8 cellular contexts compared by ENCODE assay signal in the genomic region with DNA sequence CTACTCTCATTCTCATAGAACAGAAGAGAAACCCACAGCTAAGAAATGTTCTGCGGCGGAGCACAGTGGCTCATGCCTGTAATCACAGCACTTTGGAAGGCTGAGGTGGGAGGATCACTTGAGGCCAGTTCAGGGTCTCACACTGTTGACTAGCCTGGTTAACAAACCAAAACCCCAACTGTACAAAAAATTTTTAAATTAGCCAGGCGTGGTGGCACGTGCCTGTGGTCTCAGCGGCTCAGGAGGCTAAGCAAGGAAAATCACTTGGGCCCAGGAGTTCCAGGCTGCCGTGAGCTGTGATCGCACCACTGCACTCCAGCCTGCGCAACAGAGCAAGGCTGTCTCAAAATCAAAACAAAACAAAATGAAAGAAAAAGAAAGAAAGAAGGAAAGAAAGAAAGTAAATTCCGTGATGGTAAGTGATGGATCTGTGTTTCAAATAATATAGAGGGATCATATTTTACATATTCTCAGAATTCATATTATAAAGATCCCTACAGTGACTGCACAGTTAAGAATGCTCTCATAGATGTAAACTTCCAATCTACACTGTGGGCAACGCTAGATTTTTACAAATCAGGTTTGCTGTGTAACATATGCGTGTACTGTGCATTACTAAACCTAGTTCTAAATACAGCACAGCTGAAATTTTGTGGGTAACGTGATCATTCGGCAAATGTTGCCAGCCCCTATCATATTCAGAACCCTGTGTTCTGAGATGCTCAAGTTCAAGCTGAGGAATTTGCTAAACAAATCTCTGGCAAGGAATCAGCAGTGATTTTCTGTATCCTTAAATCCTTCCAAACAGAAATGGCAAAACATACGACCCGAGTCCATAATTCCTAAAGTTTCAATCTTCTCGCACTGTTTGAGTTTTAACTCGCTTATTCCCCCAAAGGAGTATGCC. TPM values are rescaled to one million over a fixed set of nuclear protein-coding genes. Genes with fewer than 3 reads are reported as not detected.
DNase-seq lines count a peak whose midpoint lies in the region; ATAC-seq and TF ChIP-seq lines count a peak whose summit lies in the region.

No MANE protein-coding gene starts in this region.

- peak; percentile 27 for DNase-seq in EH (ENCODE audit: low read depth)
- DNase-seq in ascending aorta (ENCODE audit: low spot score in 2 of 2) = no peak
- no peak for DNase-seq in right lobe of liver
- no peak for DNase-seq in midbrain (lab: John Stamatoyannopoulos, UW)
- no peak for DNase-seq in dermis blood vessel endothelial cell
- DNase-seq in left colon = no peak
- no peak for DNase-seq in SHP77 treated with DMSO at 0.1 percent for 48 hours (lab: John Stamatoyannopoulos, UW)

- H3K27me3 ChIP-seq in ascending aorta (no peaks in the 10 kb centered on the region), right lobe of liver (no peaks in the 10 kb centered on the region)

- H3K9me3 ChIP-seq in ascending aorta (no peaks in the 10 kb centered on the region), right lobe of liver (no peaks in the 10 kb centered on the region)

- H3K4me3 ChIP-seq in ascending aorta = peak overlapping the region; percentile 84 to 100
- H3K4me3 ChIP-seq in right lobe of liver = peak overlapping the region; percentile 35 to 84 (median 49)

- TF ChIP-seq CTCF in ascending aorta (IDR thresholded peaks at IDR 0.05) (no peak), right lobe of liver (IDR thresholded peaks at IDR 0.05) (no peak)

- intact Hi-C loops in ascending aorta (cut with DNase I) = loop anchor here (2.0 kb wide), 1 partner anchor 97 kb away; the partner anchor contains the start of gene MTCL1
- intact Hi-C loops in right lobe of liver (cut with DNase I) = no loop called here
- intact Hi-C loops in left colon (cut with DNase I, micrococcal nuclease) = no loop called here

- H3K4me1 ChIP-seq in ascending aorta = peaks cover 14 to 31% of the 10 kb centered on the region in 2 donors
- H3K4me1 ChIP-seq in right lobe of liver = peaks cover 0 to 35% (median 1%) of the 10 kb centered on the region in 4 donors

- ATAC-seq in HG02981 (IDR thresholded peaks at IDR 0.05; ENCODE audit: unreplicated experiment) (peak; percentile 26), right lobe of liver (no peak), left colon (no peak)

- TF ChIP-seq POLR2A in right lobe of liver (IDR thresholded peaks at IDR 0.05) = no peak

- H3K36me3 ChIP-seq in ascending aorta (no peaks in the 10 kb centered on the region), right lobe of liver (no peaks in the 10 kb centered on the region)

- peak overlapping the region; percentile 76 to 88 for H3K27ac ChIP-seq in ascending aorta
- H3K27ac ChIP-seq in right lobe of liver = peak overlapping the region; percentile 60 to 75 (median 65)

- 54% methylated on average over 16 of the region's 17 CpGs for WGBS in right lobe of liver (ENCODE audit: insufficient coverage, low coverage, low lambda C conversion rate, missing lambda C conversion rate)

RNA-seq across cellular contexts. Expression of gene RAB12, which starts 1.2 kb away (rescaled TPM):
- total RNA-seq in ascending aorta (35.5 TPM), right lobe of liver (10 to 100 TPM; 16.5 to 26.5 (median 22.6) TPM), dermis blood vessel endothelial cell (72.8 and 75.4 TPM in 2 replicates), left colon (10 to 100 TPM; 15.8 to 17.4 TPM)
